ENCODE assay signal across 15 cellular contexts in genomic region chr19:38690832-38691231, GRCh38. TPM values are rescaled to one million over a fixed set of nuclear protein-coding genes. Genes with fewer than 3 reads are reported as not detected.
A peak's percentile ranks its signal among the peaks of the same experiment; 100 is the strongest.
DNase-seq lines count a peak whose midpoint lies in the region; ATAC-seq and TF ChIP-seq lines count a peak whose summit lies in the region.
"Had no signal": no experiment of that assay in that cellular context is flagged by ENCODE, and none has a peak within 500 bp of the region (broad histone marks: within the 10 kb centered on the region; RNA-seq: fewer than 3 reads in every experiment).

No MANE protein-coding gene starts in this region.

- peak overlapping the region; percentile 54 for H3K27ac Mint-ChIP-seq in activated CD8-positive, alpha-beta memory T cell treated with anti-CD3 and anti-CD28 coated beads, Interleukin-2, amount 10 ng/mL, durations not matched to agents 7 days and 5 days
- peak overlapping the region; percentile 80 to 99 (median 85) for H3K27ac Mint-ChIP-seq in nephron

- H3K27me3 Mint-ChIP-seq in activated CD8-positive, alpha-beta memory T cell treated with anti-CD3 and anti-CD28 coated beads, Interleukin-2, amount 10 ng/mL, durations not matched to agents 7 days and 5 days = no peaks in the 10 kb centered on the region
- peaks cover 3% of the 10 kb centered on the region for H3K27me3 Mint-ChIP-seq in nephron (ENCODE audit: low read depth)

- H3K4me3 ChIP-seq in dorsolateral prefrontal cortex (no peak overlapping the region), upper lobe of right lung (no peak overlapping the region), foreskin fibroblast (ENCODE audit: low read depth in 1 of 2, low read length in 2 of 2) (no peak overlapping the region)
- H3K4me3 ChIP-seq: K562, testis had no signal

- peaks cover 23% of the 10 kb centered on the region for H3K36me3 Mint-ChIP-seq in activated CD8-positive, alpha-beta memory T cell treated with anti-CD3 and anti-CD28 coated beads, Interleukin-2, amount 10 ng/mL, durations not matched to agents 7 days and 5 days
- H3K36me3 Mint-ChIP-seq in nephron (ENCODE audit: low read depth) = peaks cover 30% of the 10 kb centered on the region

- no peaks in the 10 kb centered on the region for H3K9me3 ChIP-seq in upper lobe of right lung
- H3K9me3 ChIP-seq: testis had no signal

- peaks cover 92% of the 10 kb centered on the region for H3K4me1 Mint-ChIP-seq in activated CD8-positive, alpha-beta memory T cell treated with anti-CD3 and anti-CD28 coated beads, Interleukin-2, amount 10 ng/mL, durations not matched to agents 7 days and 5 days
- peaks cover 70% of the 10 kb centered on the region for H3K4me1 Mint-ChIP-seq in nephron

- H3K27me3 ChIP-seq in dorsolateral prefrontal cortex (no peaks in the 10 kb centered on the region), upper lobe of right lung (no peaks in the 10 kb centered on the region)
- H3K27me3 ChIP-seq: testis had no signal

- DNase-seq in activated CD8-positive, alpha-beta memory T cell treated with anti-CD3 and anti-CD28 coated beads, Interleukin-2, amount 10 ng/mL, durations not matched to agents 7 days and 5 days = no peak
- no peak for DNase-seq in activated CD8-positive, alpha-beta memory T cell treated with anti-CD3 and anti-CD28 coated beads, Interleukin-2, amount 50 U/mL, for 48 hours
- no peak for DNase-seq in dorsolateral prefrontal cortex
- DNase-seq in upper lobe of right lung = no peak
- no peak for DNase-seq in middle frontal gyrus (ENCODE audit: extremely low spot score, low spot score)
- no peak for DNase-seq in foreskin fibroblast
- DNase-seq: activated CD4-positive, alpha-beta T cell treated with anti-CD3 and anti-CD28 coated beads for 1 hour; activated naive CD4-positive, alpha-beta T cell treated with anti-CD3 and anti-CD28 coated beads, Interleukin-2, amount 50 U/mL, for 16 hours; GF-D8; nucleus accumbens; testis had no signal

- peaks cover 75% of the 10 kb centered on the region for H3K4me1 ChIP-seq in upper lobe of right lung

- H3K27ac ChIP-seq in dorsolateral prefrontal cortex = peak overlapping the region in 41 of 59 donors; percentile 7 to 95 (median 82)
- H3K27ac ChIP-seq in upper lobe of right lung = peak overlapping the region; percentile 79
- H3K27ac ChIP-seq: testis had no signal

- intact Hi-C loops in dorsolateral prefrontal cortex (cut with DNase I) = no loop called here
- intact Hi-C loops in upper lobe of right lung (cut with DNase I) = no loop called here

- H3K36me3 ChIP-seq in upper lobe of right lung = peaks cover 7% of the 10 kb centered on the region

- TF ChIP-seq CTCF in dorsolateral prefrontal cortex (IDR thresholded peaks at IDR 0.05 in 54 of 56, conservative IDR thresholded peaks at IDR 0.05 in 2 of 56; ENCODE audit: low read depth in 1 of 56, partially characterized antibody in 56 of 56) (no peak), nephron (IDR thresholded peaks at IDR 0.05; ENCODE audit: unreplicated experiment in 3 of 3) (no peak), upper lobe of right lung (IDR thresholded peaks at IDR 0.05) (no peak), foreskin fibroblast (IDR thresholded peaks at IDR 0.05; ENCODE audit: low read depth, low read length) (no peak)

- ATAC-seq in activated CD8-positive, alpha-beta memory T cell treated with anti-CD3 and anti-CD28 coated beads, Interleukin-2, amount 10 ng/mL, durations not matched to agents 7 days and 5 days = no peak
- no peak for ATAC-seq in upper lobe of right lung
- no peak for ATAC-seq in HG03039 (IDR thresholded peaks at IDR 0.05; ENCODE audit: unreplicated experiment)
- ATAC-seq: K562 had no signal

- no peak overlapping the region for H3K4me3 Mint-ChIP-seq in activated CD8-positive, alpha-beta memory T cell treated with anti-CD3 and anti-CD28 coated beads, Interleukin-2, amount 10 ng/mL, durations not matched to agents 7 days and 5 days
- no peak overlapping the region for H3K4me3 Mint-ChIP-seq in nephron

- CTCF ChIA-PET in activated CD8-positive, alpha-beta memory T cell treated with anti-CD3 and anti-CD28 coated beads, Interleukin-2, amount 10 ng/mL, durations not matched to agents 7 days and 5 days (lab: Charles Lee) = interaction anchor here (0.6 to 2.5 kb wide), 6 partner anchors 12 to 239 kb away, joined by 3 to 6 read pairs (median 4); partner anchors contain the start of genes MRPS12 and SARS2

- no peaks in the 10 kb centered on the region for H3K9me3 Mint-ChIP-seq in activated CD8-positive, alpha-beta memory T cell treated with anti-CD3 and anti-CD28 coated beads, Interleukin-2, amount 10 ng/mL, durations not matched to agents 7 days and 5 days (ENCODE audit: low read depth)
- H3K9me3 Mint-ChIP-seq in nephron = no peaks in the 10 kb centered on the region

RNA-seq across cellular contexts. Expression of gene ACTN4, which starts 43.4 kb away (rescaled TPM):
- 100 to 1,000 TPM; 413 to 433 TPM for total RNA-seq in activated CD8-positive, alpha-beta memory T cell treated with anti-CD3 and anti-CD28 coated beads, Interleukin-2, amount 10 ng/mL, durations not matched to agents 7 days and 5 days
- 100 to 1,000 TPM; 271 to 539 (median 377) TPM for total RNA-seq in dorsolateral prefrontal cortex
- 565 TPM for total RNA-seq in upper lobe of right lung

RNA-seq across cellular contexts. Expression of gene CAPN12, which starts 53.4 kb away (rescaled TPM):
- 10 to 100 TPM in 1 of 2 experiments, 1 to 10 TPM in 1; 8.4 to 17.5 TPM for total RNA-seq in activated CD8-positive, alpha-beta memory T cell treated with anti-CD3 and anti-CD28 coated beads, Interleukin-2, amount 10 ng/mL, durations not matched to agents 7 days and 5 days
- 1 to 10 TPM in 55 of 120 experiments, under 1 TPM in 32, not detected in 33; 0.19 to 3.0 (median 1.2) TPM for total RNA-seq in dorsolateral prefrontal cortex
- total RNA-seq in upper lobe of right lung = 14.4 TPM
- total RNA-seq: dermis microvascular lymphatic vessel endothelial cell had no signal
